ENCODE assay signal across 11 cellular contexts in genomic region chr2:46601328-46601963, GRCh38. TPM values are rescaled to one million over a fixed set of nuclear protein-coding genes. Genes with fewer than 3 reads are reported as not detected.
DNase-seq lines count a peak whose midpoint lies in the region; ATAC-seq and TF ChIP-seq lines count a peak whose summit lies in the region.
"Had no signal": no experiment of that assay in that cellular context is flagged by ENCODE, and none has a peak within 500 bp of the region (broad histone marks: within the 10 kb centered on the region; RNA-seq: fewer than 3 reads in every experiment).

No MANE protein-coding gene starts in this region.

- H3K9me3 Mint-ChIP-seq in chondrocyte (ENCODE audit: low read depth), result peaks cover 7% of the 10 kb centered on the region
- H3K9me3 Mint-ChIP-seq: naive thymus-derived CD4-positive, alpha-beta T cell had no signal

- TF ChIP-seq CTCF in LNCaP clone FGC (IDR thresholded peaks at IDR 0.05; ENCODE audit: control insufficient read depth, extremely low read depth, insufficient read depth) (peak; percentile 24; the same call in 1 of the 2 replicates), chondrocyte (IDR thresholded peaks at IDR 0.05) (peak; percentile 83), osteoblast (IDR thresholded peaks at IDR 0.05; ENCODE audit: extremely low read depth, low read depth, low read length) (peak; percentile 58)

- no peak overlapping the region for H3K4me3 Mint-ChIP-seq in chondrocyte (ENCODE audit: unreplicated experiment)
- H3K4me3 Mint-ChIP-seq: naive thymus-derived CD4-positive, alpha-beta T cell had no signal

- no peaks in the 10 kb centered on the region for H3K79me2 ChIP-seq in osteoblast (ENCODE audit: insufficient read depth, low read length)

- H3K9me3 ChIP-seq in osteoblast (ENCODE audit: low read depth, low read length), result no peaks in the 10 kb centered on the region

- H3K4me1 ChIP-seq in osteoblast (ENCODE audit: insufficient read depth, low read length), result no peaks in the 10 kb centered on the region

- H3K4me1 Mint-ChIP-seq in chondrocyte (ENCODE audit: low read depth), result no peaks in the 10 kb centered on the region

- H3K36me3 Mint-ChIP-seq in chondrocyte (ENCODE audit: low read depth), result peaks cover 5% of the 10 kb centered on the region

- no peak overlapping the region for H3K27ac Mint-ChIP-seq in chondrocyte (ENCODE audit: unreplicated experiment)
- H3K27ac Mint-ChIP-seq: naive thymus-derived CD4-positive, alpha-beta T cell had no signal

- DNase-seq in DMS114 treated with DMSO at 0.1 percent for 48 hours (lab: John Stamatoyannopoulos, UW; ENCODE audit: unreplicated experiment), result peak; percentile 5
- DNase-seq in LNCaP clone FGC (ENCODE audit: low read depth), result no peak
- no peak for DNase-seq in chondrocyte (ENCODE audit: low spot score)
- no peak for DNase-seq in osteoblast (ENCODE audit: insufficient read length, low spot score, missing footprints)
- no peak for DNase-seq in activated effector memory CD4-positive, alpha-beta T cell treated with anti-CD3 and anti-CD28 coated beads, Interleukin-2, amount 50 U/mL, for 16 hours
- DNase-seq: GOT3, NCI-H774 had no signal

- H3K4me3 ChIP-seq in LNCaP clone FGC (ENCODE audit: low read depth, low read length) (no peak overlapping the region), osteoblast (ENCODE audit: insufficient read depth, low read length) (no peak overlapping the region)

- no peak overlapping the region for H2AFZ ChIP-seq in osteoblast (ENCODE audit: low read length)

- no peak overlapping the region for H3K4me2 ChIP-seq in osteoblast (ENCODE audit: insufficient read depth, low read length)

- H3K27me3 Mint-ChIP-seq in chondrocyte (ENCODE audit: low read depth), result no peaks in the 10 kb centered on the region
- H3K27me3 Mint-ChIP-seq: naive thymus-derived CD4-positive, alpha-beta T cell had no signal

- ATAC-seq in GM19467 (IDR thresholded peaks at IDR 0.05; ENCODE audit: unreplicated experiment) (no peak), HG03095 (IDR thresholded peaks at IDR 0.05; ENCODE audit: unreplicated experiment) (no peak), GM21360 (IDR thresholded peaks at IDR 0.05; ENCODE audit: unreplicated experiment) (no peak)
- ATAC-seq: naive thymus-derived CD4-positive, alpha-beta T cell had no signal

- no peak overlapping the region for H3K27ac ChIP-seq in osteoblast (ENCODE audit: low read depth, low read length)

- no peaks in the 10 kb centered on the region for H4K20me1 ChIP-seq in osteoblast (ENCODE audit: insufficient read depth, low read length)

- no peaks in the 10 kb centered on the region for H3K36me3 ChIP-seq in osteoblast (ENCODE audit: insufficient read depth, low read length)

- no peaks in the 10 kb centered on the region for H3K27me3 ChIP-seq in osteoblast (ENCODE audit: insufficient read depth, low read length)

RNA-seq across cellular contexts. Expression of gene PIGF, which starts 15.4 kb away (rescaled TPM):
- total RNA-seq in chondrocyte, result 14.5 to 25.5 TPM (median 14.9 TPM) in 3 replicates
- total RNA-seq in osteoblast, result 16.5 and 16.6 TPM in 2 replicates

RNA-seq across cellular contexts. Expression of gene CRIPT, which starts 15.6 kb away (rescaled TPM):
- total RNA-seq in chondrocyte, result 14.1 to 16.0 TPM (median 14.2 TPM) in 3 replicates
- total RNA-seq in osteoblast, result 28.6 and 29.2 TPM in 2 replicates

RNA-seq across cellular contexts. Expression of gene ATP6V1E2, which starts 59.1 kb away (rescaled TPM):
- total RNA-seq in chondrocyte (5.6 to 10.0 TPM (median 6.6 TPM) in 3 replicates), osteoblast (5.9 and 6.5 TPM in 2 replicates)

RNA-seq across cellular contexts. Expression of gene RHOQ, which starts 59.2 kb away (rescaled TPM):
- total RNA-seq in chondrocyte, result 90.0 to 140 TPM (median 136 TPM) in 3 replicates
- 137 and 163 TPM in 2 replicates for total RNA-seq in osteoblast

Comparison
In these comparisons a context has a peak if more than half of its experiments do, and no peak if none do; other contexts are left out.
1. CTCF ChIP-seq: peak in every context shown above with its lines; median percentile 83 in chondrocyte; 58 in osteoblast; 24 in LNCaP clone FGC.